Comparison of ENCODE assay signal across 29 cellular contexts in genomic region chr4:157287445-157287844, GRCh38.
"Had no signal": no experiment of that assay in that cellular context is flagged by ENCODE, and none has a peak within 500 bp of the region (broad histone marks: within the 10 kb centered on the region; RNA-seq: fewer than 3 reads in every experiment).

No MANE protein-coding gene starts in this region.

- H3K4me3 ChIP-seq: neural progenitor cell, ovary, psoas muscle, right lobe of liver, sigmoid colon, suprapubic skin, testis, tibial artery, transverse colon, upper lobe of right lung, uterus had no signal

- DNase-seq: natural killer cell; occipital lobe; ovary; posterior cingulate gyrus; psoas muscle; right cardiac atrium; right lobe of liver; sigmoid colon; small intestine; stimulated activated CD4-positive, alpha-beta T cell treated with anti-CD3 and anti-CD28 coated beads, Interleukin-15, amount 100 ng/mL, for 24 hours; stimulated activated CD4-positive, alpha-beta T cell treated with anti-CD3 and anti-CD28 coated beads, Interleukin-4, amount 100 ng/mL, for 1 hour; stimulated activated CD4-positive, alpha-beta T cell treated with anti-CD3 and anti-CD28 coated beads, Interleukin-4, amount 100 ng/mL, for 4 hours; stimulated activated CD8-positive, alpha-beta memory T cell treated with anti-CD3 and anti-CD28 coated beads, Interleukin-4, amount 100 ng/mL, for 48 hours; stimulated activated naive CD4-positive, alpha-beta T cell; stimulated activated naive CD8-positive, alpha-beta T cell treated with anti-CD3 and anti-CD28 coated beads, Interleukin-15, amount 100 ng/mL, for 72 hours; stimulated activated naive CD8-positive, alpha-beta T cell treated with anti-CD3 and anti-CD28 coated beads, Interleukin-15, Interleukin-2, amounts not matched to agents 100 U/mL and 50 U/mL, for 24 hours; substantia nigra; testis; tibial artery; transverse colon; upper lobe of right lung; uterus had no signal

- H2AFZ ChIP-seq: neural progenitor cell, parathyroid adenoma had no signal

- H3K4me3 Mint-ChIP-seq: natural killer cell; nephron; neural progenitor cell; stimulated activated memory B cell treated with anti-CD40 and anti-IgM and Interleukin-4, amounts not matched to agents 10 μg/mL and 1 μg/mL and 100 μg/mL, for 72 hours; stimulated activated naive CD8-positive, alpha-beta T cell treated with anti-CD3 and anti-CD28 coated beads, Interleukin-15, amount 100 ng/mL, for 72 hours; type B pancreatic cell had no signal

- H3K36me3 Mint-ChIP-seq: natural killer cell; neural progenitor cell; stimulated activated memory B cell treated with anti-CD40 and anti-IgM and Interleukin-4, amounts not matched to agents 10 μg/mL and 1 μg/mL and 100 μg/mL, for 72 hours; type B pancreatic cell had no signal

- H3K36me3 ChIP-seq: neural progenitor cell, ovary, right lobe of liver, sigmoid colon, suprapubic skin, tibial artery, transverse colon, upper lobe of right lung, uterus had no signal

- H3K9me3 ChIP-seq: ovary, psoas muscle, right lobe of liver, sigmoid colon, suprapubic skin, testis, tibial artery, transverse colon, upper lobe of right lung, uterus had no signal

- H3K27ac Mint-ChIP-seq: natural killer cell; nephron; neural progenitor cell; progenitor cell of endocrine pancreas; stimulated activated memory B cell treated with anti-CD40 and anti-IgM and Interleukin-4, amounts not matched to agents 10 μg/mL and 1 μg/mL and 100 μg/mL, for 72 hours; type B pancreatic cell had no signal

- H3K4me2 ChIP-seq: neural progenitor cell had no signal

- H3K27me3 ChIP-seq: neural progenitor cell, ovary, right lobe of liver, sigmoid colon, suprapubic skin, testis, tibial artery, transverse colon, upper lobe of right lung, uterus had no signal

- H3K4me1 Mint-ChIP-seq: natural killer cell; nephron; neural progenitor cell; stimulated activated memory B cell treated with anti-CD40 and anti-IgM and Interleukin-4, amounts not matched to agents 10 μg/mL and 1 μg/mL and 100 μg/mL, for 72 hours; stimulated activated naive CD8-positive, alpha-beta T cell treated with anti-CD3 and anti-CD28 coated beads, Interleukin-15, amount 100 ng/mL, for 72 hours had no signal

- ATAC-seq: natural killer cell; psoas muscle; right cardiac atrium; right lobe of liver; stimulated activated memory B cell treated with anti-CD40 and anti-IgM and Interleukin-4, amounts not matched to agents 10 μg/mL and 1 μg/mL and 100 μg/mL, for 72 hours; stimulated activated naive CD8-positive, alpha-beta T cell treated with anti-CD3 and anti-CD28 coated beads, Interleukin-15, amount 100 ng/mL, for 72 hours; stimulated activated naive CD8-positive, alpha-beta T cell treated with anti-CD3 and anti-CD28 coated beads, Interleukin-15, Interleukin-2, amounts not matched to agents 100 U/mL and 50 U/mL, for 24 hours; upper lobe of right lung had no signal

- H3K27ac ChIP-seq: neural progenitor cell, ovary, parathyroid adenoma, psoas muscle, right lobe of liver, sigmoid colon, suprapubic skin, testis, tibial artery, transverse colon, upper lobe of right lung, uterus had no signal

- FAIRE-seq: small intestine had no signal

- H3K9me3 Mint-ChIP-seq: nephron, neural progenitor cell, type B pancreatic cell had no signal

- H3K79me2 ChIP-seq: parathyroid adenoma had no signal

- H3K9ac ChIP-seq: neural progenitor cell, parathyroid adenoma had no signal

- H3K4me1 ChIP-seq: neural progenitor cell, parathyroid adenoma, psoas muscle, right lobe of liver, sigmoid colon, suprapubic skin, testis, tibial artery, transverse colon, upper lobe of right lung, uterus had no signal

- H3K27me3 Mint-ChIP-seq: stimulated activated memory B cell treated with anti-CD40 and anti-IgM and Interleukin-4, amounts not matched to agents 10 μg/mL and 1 μg/mL and 100 μg/mL, for 72 hours; stimulated activated naive CD8-positive, alpha-beta T cell treated with anti-CD3 and anti-CD28 coated beads, Interleukin-15, amount 100 ng/mL, for 72 hours; type B pancreatic cell had no signal
